Comparison of ENCODE assay signal across 8 cellular contexts in the genomic region with DNA sequence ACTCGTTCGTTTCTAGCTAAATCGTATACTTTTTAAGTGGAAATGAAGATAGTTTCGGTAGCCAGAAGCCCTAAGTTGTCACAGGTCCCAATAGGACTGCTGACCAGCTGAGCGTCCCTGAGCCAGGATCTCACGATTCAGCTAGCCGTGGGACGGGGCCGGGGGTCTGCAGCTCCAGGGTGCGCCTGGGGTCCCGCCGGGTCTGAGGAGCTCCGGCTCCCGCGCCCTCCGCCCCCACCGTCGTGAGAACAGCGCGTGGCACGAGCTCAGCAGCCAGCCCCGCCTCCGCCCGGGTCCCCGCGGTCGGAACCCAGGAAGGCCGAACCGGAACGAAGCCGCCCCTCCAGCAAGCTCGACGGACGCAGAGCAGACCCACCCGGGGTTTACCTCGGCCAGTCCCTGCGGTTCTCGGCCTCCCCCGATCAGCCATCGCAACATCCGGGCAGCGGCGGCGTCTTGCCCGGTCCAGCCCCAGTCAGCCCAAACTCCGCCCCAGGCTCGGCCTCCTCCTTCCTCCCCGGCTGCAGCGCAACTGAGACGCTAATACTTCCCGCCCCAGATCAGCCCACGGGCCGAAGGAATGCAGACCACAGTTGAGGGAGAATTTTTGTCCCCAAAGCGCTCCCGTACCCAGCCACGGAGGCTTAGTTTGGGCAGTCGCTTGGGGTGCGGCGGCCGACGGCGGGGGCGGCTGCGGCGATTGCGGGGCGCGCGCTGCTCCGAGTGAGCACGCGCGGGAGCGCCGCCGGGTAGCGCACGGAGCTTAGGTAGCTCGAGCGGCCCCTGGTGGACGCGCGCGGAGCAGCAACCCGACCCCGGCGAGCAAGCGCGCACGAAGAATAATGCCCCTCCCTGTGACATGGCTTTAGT. TPM values are rescaled to one million over a fixed set of nuclear protein-coding genes. Genes with fewer than 3 reads are reported as not detected.
DNase-seq lines count a peak whose midpoint lies in the region; ATAC-seq and TF ChIP-seq lines count a peak whose summit lies in the region.

A gene with protein sequence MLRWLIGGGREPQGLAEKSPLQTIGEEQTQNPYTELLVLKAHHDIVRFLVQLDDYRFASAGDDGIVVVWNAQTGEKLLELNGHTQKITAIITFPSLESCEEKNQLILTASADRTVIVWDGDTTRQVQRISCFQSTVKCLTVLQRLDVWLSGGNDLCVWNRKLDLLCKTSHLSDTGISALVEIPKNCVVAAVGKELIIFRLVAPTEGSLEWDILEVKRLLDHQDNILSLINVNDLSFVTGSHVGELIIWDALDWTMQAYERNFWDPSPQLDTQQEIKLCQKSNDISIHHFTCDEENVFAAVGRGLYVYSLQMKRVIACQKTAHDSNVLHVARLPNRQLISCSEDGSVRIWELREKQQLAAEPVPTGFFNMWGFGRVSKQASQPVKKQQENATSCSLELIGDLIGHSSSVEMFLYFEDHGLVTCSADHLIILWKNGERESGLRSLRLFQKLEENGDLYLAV (minus strand): TSS at position 534 of the 870 bp plus-strand sequence. CDS start 96 bp downstream, at position 438.

- TF ChIP-seq CTCF in GM13976 (IDR thresholded peaks at IDR 0.05; ENCODE audit: borderline replicate concordance, control extremely low read depth, extremely low read depth, insufficient read depth, missing control alignments), result peak; percentile 94
- peak; percentile 93 for TF ChIP-seq CTCF in progenitor cell of endocrine pancreas (IDR thresholded peaks at IDR 0.05; ENCODE audit: unreplicated experiment)

- H3K4me1 Mint-ChIP-seq in progenitor cell of endocrine pancreas (ENCODE audit: low read depth), result peaks cover 8% of the 10 kb centered on the region

- intact Hi-C loops in T-helper 1 cell treated with Interleukin-12 subunit alpha and Interleukin-12 subunit beta and Interleukin-4 antibody, amounts not matched to agents 30 ng/mL and 1 ng/mL, for 36 hours (cut with micrococcal nuclease), result loop anchor here (1.0 to 2.0 kb wide), 8 partner anchors 113 to 1492 kb away; a partner anchor contains a TSS
- intact Hi-C loops in left cardiac atrium (cut with DNase I), result loop anchor here in 1 of 2 donors (5.0 kb wide), 2 partner anchors 350 to 415 kb away; no protein-coding TSS in a partner anchor

- H3K27ac Mint-ChIP-seq in progenitor cell of endocrine pancreas, result peak within 1 kb of the TSS; percentile 96

- DNase-seq in GM13976 (ENCODE audit: low spot score) (peak; percentile 92), NCI-H146 treated with DMSO at 0.1 percent for 48 hours (lab: John Stamatoyannopoulos, UW; ENCODE audit: unreplicated experiment) (peak; percentile 74), amniotic epithelial cell (ENCODE audit: low read depth) (peak; percentile 94), left cardiac atrium (peak; percentile 93), progenitor cell of endocrine pancreas (ENCODE audit: low spot score, unreplicated experiment) (peak; percentile 83), ureter (ENCODE audit: low spot score) (peak; percentile 94)

- in situ Hi-C loops in GM13976 (cut with MboI; ENCODE audit: low sequenced_read_pairs, unreplicated experiment), result no loop called here

- peaks cover 24% of the 10 kb centered on the region for H3K27me3 Mint-ChIP-seq in progenitor cell of endocrine pancreas

- H3K4me3 Mint-ChIP-seq in progenitor cell of endocrine pancreas (ENCODE audit: low read depth), result peak within 1 kb of the TSS; percentile 84

- peak; percentile 90 for ATAC-seq in HG02852 (IDR thresholded peaks at IDR 0.05; ENCODE audit: unreplicated experiment)
- peak; percentile 97 to 98 for ATAC-seq in left cardiac atrium

- H3K36me3 Mint-ChIP-seq in progenitor cell of endocrine pancreas (ENCODE audit: insufficient read depth), result peaks cover 3% of the 10 kb centered on the region

- no peaks in the 10 kb centered on the region for H3K9me3 Mint-ChIP-seq in progenitor cell of endocrine pancreas (ENCODE audit: low read depth)

RNA-seq across cellular contexts. Expression of the gene that starts here (rescaled TPM):
- 15.5 and 22.5 TPM in 2 replicates for total RNA-seq in T-helper 1 cell treated with Interleukin-12 subunit alpha and Interleukin-12 subunit beta and Interleukin-4 antibody, amounts not matched to agents 30 ng/mL and 1 ng/mL, for 36 hours
- 10 to 100 TPM; 30.2 to 40.3 TPM for total RNA-seq in left cardiac atrium
- 56.3 and 58.4 TPM in 2 replicates for total RNA-seq in progenitor cell of endocrine pancreas
- total RNA-seq in ureter, result 64.6 TPM

Comparison
In these comparisons a context has a peak if more than half of its experiments do, and no peak if none do; other contexts are left out.
1. Peak in every context shown above with its lines: DNase-seq and ATAC-seq.